Comparison of ENCODE assay signal across 9 cellular contexts in the genomic region with DNA sequence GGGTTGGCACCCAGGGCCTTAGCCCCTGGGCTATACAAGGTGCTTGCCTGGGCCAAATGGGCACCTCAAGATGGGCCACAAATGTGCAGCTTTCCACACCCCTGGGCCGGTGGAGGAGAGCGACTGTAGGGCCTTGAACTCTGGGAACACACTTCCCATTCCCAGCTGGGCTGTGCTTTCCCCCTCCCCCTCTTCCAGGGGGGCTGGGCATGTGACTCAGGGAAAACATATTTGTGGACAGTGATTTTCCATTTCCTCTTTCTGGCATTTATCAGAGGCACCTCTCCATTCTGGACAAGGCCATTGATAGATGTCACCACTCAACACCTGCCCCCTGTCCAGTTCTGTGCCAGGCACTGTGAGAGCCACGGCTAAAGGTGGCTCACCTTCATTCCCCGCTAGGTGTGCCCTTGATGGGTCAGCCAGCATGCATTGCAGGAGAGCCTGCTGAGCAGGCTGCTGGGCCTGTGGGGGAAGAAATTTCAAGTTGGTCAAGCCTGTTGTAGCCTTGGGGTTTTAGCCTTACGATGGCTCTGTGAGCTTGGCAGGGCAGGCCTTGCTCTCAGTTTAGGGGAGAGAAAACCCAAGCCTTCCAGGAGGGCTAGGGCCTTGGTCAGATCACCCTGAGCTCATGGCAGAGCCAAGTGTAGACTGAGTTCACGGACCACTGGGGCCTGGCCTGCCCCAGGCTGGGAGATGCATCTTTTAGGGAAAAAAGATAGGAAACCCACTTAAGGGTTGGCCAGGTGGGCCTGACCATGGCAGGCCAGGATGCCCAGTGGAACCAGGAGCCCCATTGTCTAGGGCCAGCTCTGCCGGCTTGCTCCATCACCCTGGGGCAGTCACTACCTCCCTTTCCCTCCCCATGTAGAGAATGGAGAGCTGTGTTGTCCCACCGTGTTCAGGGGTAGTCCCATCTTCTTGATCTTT.
DNase-seq lines count a peak whose midpoint lies in the region; ATAC-seq and TF ChIP-seq lines count a peak whose summit lies in the region.
"Had no signal": no experiment of that assay in that cellular context is flagged by ENCODE, and none has a peak within 500 bp of the region (broad histone marks: within the 10 kb centered on the region; RNA-seq: fewer than 3 reads in every experiment).

No MANE protein-coding gene starts in this region.

- CTCF ChIA-PET in HEK293T (lab: Yijun Ruan, JAX): no interaction called here

- no peak for ATAC-seq in HG03175 (IDR thresholded peaks at IDR 0.05; ENCODE audit: unreplicated experiment)
- ATAC-seq in HG03432 (IDR thresholded peaks at IDR 0.05; ENCODE audit: unreplicated experiment): no peak

- peak overlapping the region; percentile 8 for H3K27ac ChIP-seq in caudate nucleus (ENCODE audit: low read depth, low read length)
- H3K27ac ChIP-seq in substantia nigra (ENCODE audit: low read depth, low read length, poor library complexity, severe bottlenecking): peak overlapping the region; percentile 38

- peak; percentile 51 for DNase-seq in HS-27A (ENCODE audit: low read depth)
- DNase-seq in caudate nucleus (lab: John Stamatoyannopoulos, UW): peak in 1 of 61 donors; percentile 82
- peak; percentile 35 for DNase-seq in iris pigment epithelial cell (ENCODE audit: low read depth)
- DNase-seq in substantia nigra (lab: John Stamatoyannopoulos, UW): no peak
- no peak for DNase-seq in HEK293T (ENCODE audit: extremely low spot score)
- no peak for DNase-seq in Kasumi-1 (lab: John Stamatoyannopoulos, UW)
- DNase-seq: GOT3 had no signal

- POLR2A ChIA-PET in HEK293T (lab: Yijun Ruan, JAX): interaction anchor here (0.7 kb wide), 1 partner anchor 32 kb away, joined by 3 read pairs; no protein-coding TSS in a partner anchor

TF ChIP-seq in HEK293T, 16 proteins besides CTCF, POLR2A, EP300 and RAD21:
- TF ChIP-seq ARNT (IDR thresholded peaks at IDR 0.05): no peak
- no peak for TF ChIP-seq CTBP1 (IDR thresholded peaks at IDR 0.05; ENCODE audit: borderline replicate concordance)
- TF ChIP-seq SUZ12 (IDR thresholded peaks at IDR 0.05): no peak
- no peak for TF ChIP-seq ZNF384 (IDR thresholded peaks at IDR 0.05)
- no peak for TF ChIP-seq FOXA1 (IDR thresholded peaks at IDR 0.05)
- TF ChIP-seq SP1 (IDR thresholded peaks at IDR 0.05): no peak
- no peak for TF ChIP-seq L3MBTL2 (conservative IDR thresholded peaks at IDR 0.05)
- TF ChIP-seq BHLHE40 (IDR thresholded peaks at IDR 0.05; ENCODE audit: borderline replicate concordance): no peak
- no peak for TF ChIP-seq NFRKB (IDR thresholded peaks at IDR 0.05)
- no peak for TF ChIP-seq ELF4 (IDR thresholded peaks at IDR 0.05)
- no peak for TF ChIP-seq TARDBP (IDR thresholded peaks at IDR 0.05)
- TF ChIP-seq, protein P1, sequence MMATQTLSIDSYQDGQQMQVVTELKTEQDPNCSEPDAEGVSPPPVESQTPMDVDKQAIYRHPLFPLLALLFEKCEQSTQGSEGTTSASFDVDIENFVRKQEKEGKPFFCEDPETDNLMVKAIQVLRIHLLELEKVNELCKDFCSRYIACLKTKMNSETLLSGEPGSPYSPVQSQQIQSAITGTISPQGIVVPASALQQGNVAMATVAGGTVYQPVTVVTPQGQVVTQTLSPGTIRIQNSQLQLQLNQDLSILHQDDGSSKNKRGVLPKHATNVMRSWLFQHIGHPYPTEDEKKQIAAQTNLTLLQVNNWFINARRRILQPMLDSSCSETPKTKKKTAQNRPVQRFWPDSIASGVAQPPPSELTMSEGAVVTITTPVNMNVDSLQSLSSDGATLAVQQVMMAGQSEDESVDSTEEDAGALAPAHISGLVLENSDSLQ (IDR thresholded peaks at IDR 0.05): no peak

Comparison
In these comparisons a context has a peak if more than half of its experiments do, and no peak if none do; other contexts are left out.
1. DNase-seq: peak in HS-27A (single experiment) and iris pigment epithelial cell (single experiment); none in substantia nigra (0 of 49), HEK293T (single experiment) and Kasumi-1 (0 of 2).